In genomic region chr5:35242695-35243258, GRCh38 we compare ENCODE assay signal across 17 cellular contexts. TPM values are rescaled to one million over a fixed set of nuclear protein-coding genes. Genes with fewer than 3 reads are reported as not detected.
DNase-seq lines count a peak whose midpoint lies in the region; ATAC-seq, FAIRE-seq and TF ChIP-seq lines count a peak whose summit lies in the region.
"Had no signal": no experiment of that assay in that cellular context is flagged by ENCODE, and none has a peak within 500 bp of the region (broad histone marks: within the 10 kb centered on the region; RNA-seq: fewer than 3 reads in every experiment).

No MANE protein-coding gene starts in this region.

- ATAC-seq in left lung (peak; percentile 74), sciatic nerve (no peak)

- no peaks in the 10 kb centered on the region for H3K79me2 ChIP-seq in parathyroid adenoma

- H3K27ac ChIP-seq in left lung: no peak overlapping the region
- H3K27ac ChIP-seq in parathyroid adenoma: peak overlapping the region; percentile 62
- H3K27ac ChIP-seq: C4-2B, GM23248 had no signal

- no peak overlapping the region for H3K9ac ChIP-seq in parathyroid adenoma
- H3K9ac ChIP-seq: GM23248 had no signal

- H3K4me3 ChIP-seq in left lung (no peak overlapping the region), parathyroid adenoma (ENCODE audit: low read depth, low read length) (no peak overlapping the region)
- H3K4me3 ChIP-seq: GM23248 had no signal

- peaks cover 0 to 3% of the 10 kb centered on the region in 2 donors for H3K4me1 ChIP-seq in left lung
- peaks cover 48% of the 10 kb centered on the region for H3K4me1 ChIP-seq in parathyroid adenoma
- H3K4me1 ChIP-seq: BE2C had no signal

- H3K9me3 ChIP-seq in left lung (no peaks in the 10 kb centered on the region), parathyroid adenoma (ENCODE audit: control insufficient read depth, low read length) (no peaks in the 10 kb centered on the region)
- H3K9me3 ChIP-seq: BE2C had no signal

- DNase-seq in HTR-8/SVneo (ENCODE audit: insufficient read length, low spot score): no peak
- DNase-seq in left lung: no peak
- DNase-seq in AG08395 (ENCODE audit: low spot score): no peak
- DNase-seq in sciatic nerve (ENCODE audit: low spot score): no peak
- DNase-seq in central memory CD4-positive, alpha-beta T cell: no peak
- DNase-seq in NCI-H187 treated with DMSO at 0.1 percent for 48 hours (lab: John Stamatoyannopoulos, UW): no peak
- DNase-seq: BE2C; CD4-positive, alpha-beta memory T cell; COR-L47; DMS153; GF-D8; GM23248; H7 had no signal

- H3K36me3 ChIP-seq in left lung (no peaks in the 10 kb centered on the region), parathyroid adenoma (ENCODE audit: control insufficient read depth, insufficient read depth, low read length) (no peaks in the 10 kb centered on the region)
- H3K36me3 ChIP-seq: BE2C had no signal

- FAIRE-seq in HTR-8/SVneo (lab: Jason Lieb, UNC): peak; percentile 54
- FAIRE-seq: A204.1, D721Med had no signal

- no peak for TF ChIP-seq CTCF in left lung (IDR thresholded peaks at IDR 0.05)
- TF ChIP-seq CTCF in parathyroid adenoma (IDR thresholded peaks at IDR 0.05): no peak

- intact Hi-C loops in left lung (cut with DNase I) (no loop called here), sciatic nerve (cut with DNase I) (no loop called here)

- peak overlapping the region; percentile 27 for H3K4me2 ChIP-seq in parathyroid adenoma (ENCODE audit: low read length)

- H3K27me3 ChIP-seq in left lung (no peaks in the 10 kb centered on the region), parathyroid adenoma (ENCODE audit: control insufficient read depth, insufficient read depth, low read length) (no peaks in the 10 kb centered on the region)
- H3K27me3 ChIP-seq: BE2C had no signal

- H2AFZ ChIP-seq in parathyroid adenoma: peak overlapping the region; percentile 62
- H2AFZ ChIP-seq: GM23248 had no signal

RNA-seq across cellular contexts. Expression of gene PRLR, which starts 12.5 kb away (rescaled TPM):
- total RNA-seq in left lung: 1 to 10 TPM in 1 of 2 donors, under 1 TPM in 1; 0.84 to 2.4 TPM
- total RNA-seq in sciatic nerve: 1.9 TPM
- total RNA-seq: CD4-positive, alpha-beta memory T cell had no signal
